In the genomic region with DNA sequence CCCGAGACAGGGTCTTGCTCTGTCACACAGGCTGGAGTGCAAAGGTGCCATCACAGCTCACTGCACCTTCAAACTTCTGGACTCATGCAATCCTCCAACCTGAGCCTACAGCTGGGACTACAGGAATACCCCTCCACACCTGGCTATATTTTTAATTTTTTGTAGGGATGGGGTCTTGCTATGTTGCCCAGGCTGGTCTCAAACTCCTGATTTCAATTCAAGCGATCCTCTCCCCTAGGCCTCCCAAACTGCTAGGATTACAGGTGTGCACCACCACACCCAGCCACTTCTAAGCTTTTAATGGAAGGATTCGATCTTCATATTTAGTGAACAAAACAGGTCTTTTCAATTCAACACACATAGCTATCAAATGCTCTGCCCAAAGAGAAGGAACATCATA, we compare ENCODE assay signal across 26 cellular contexts. TPM values are rescaled to one million over a fixed set of nuclear protein-coding genes. Genes with fewer than 3 reads are reported as not detected.
"Had no signal": no experiment of that assay in that cellular context is flagged by ENCODE, and none has a peak within 500 bp of the region (broad histone marks: within the 10 kb centered on the region; RNA-seq: fewer than 3 reads in every experiment).

No MANE protein-coding gene starts in this region.

- DNase-seq: activated CD4-positive, alpha-beta T cell treated with anti-CD3 and anti-CD28 coated beads for 36 hours; activated CD4-positive, CD25-positive, alpha-beta regulatory T cell; activated CD8-positive, alpha-beta memory T cell treated with anti-CD3 and anti-CD28 coated beads, Interleukin-2, amount 10 ng/mL, durations not matched to agents 7 days and 5 days; activated gamma-delta T cell treated with Interleukin-2 at 50 U/mL for 16 hours; activated naive CD4-positive, alpha-beta T cell treated with anti-CD3 and anti-CD28 coated beads, Interleukin-2, amount 10 ng/mL, durations not matched to agents 7 days and 5 days; activated naive CD8-positive, alpha-beta T cell treated with anti-CD3 and anti-CD28 coated beads for 36 hours; activated T-cell treated with anti-CD3 and anti-CD28 coated beads, Interleukin-2, amount 50 U/mL, for 48 hours; brain microvascular endothelial cell; MG63; MV-4-11; NCI-H1092 treated with DMSO at 0.1 percent for 48 hours; NCI-H1417 treated with DMSO at 0.1 percent for 48 hours; NCI-H1694; NCI-H2029; NCI-H2107; NCI-H2171 treated with DMSO at 0.1 percent for 48 hours; NCI-H226; NCI-H82; RPMI8226; T-cell; T-helper 2 cell; T1000 had no signal

- H3K27me3 Mint-ChIP-seq: activated CD4-positive, alpha-beta T cell treated with anti-CD3 and anti-CD28 coated beads for 36 hours; activated CD8-positive, alpha-beta memory T cell treated with anti-CD3 and anti-CD28 coated beads, Interleukin-2, amount 10 ng/mL, durations not matched to agents 7 days and 5 days; activated naive CD4-positive, alpha-beta T cell treated with anti-CD3 and anti-CD28 coated beads, Interleukin-2, amount 10 ng/mL, durations not matched to agents 7 days and 5 days; activated naive CD8-positive, alpha-beta T cell treated with anti-CD3 and anti-CD28 coated beads for 36 hours; activated T-helper 17 cell treated with anti-CD3 and anti-CD28 coated beads, Interleukin-2, amount 50 U/mL, for 72 hours; T-cell had no signal

- H3K4me1 Mint-ChIP-seq: activated CD4-positive, alpha-beta T cell treated with anti-CD3 and anti-CD28 coated beads for 36 hours; activated CD8-positive, alpha-beta memory T cell treated with anti-CD3 and anti-CD28 coated beads, Interleukin-2, amount 10 ng/mL, durations not matched to agents 7 days and 5 days; activated naive CD4-positive, alpha-beta T cell treated with anti-CD3 and anti-CD28 coated beads, Interleukin-2, amount 10 ng/mL, durations not matched to agents 7 days and 5 days; activated naive CD8-positive, alpha-beta T cell treated with anti-CD3 and anti-CD28 coated beads for 36 hours; activated T-helper 17 cell treated with anti-CD3 and anti-CD28 coated beads, Interleukin-2, amount 50 U/mL, for 72 hours; T-cell had no signal

- H3K9me3 Mint-ChIP-seq: activated naive CD4-positive, alpha-beta T cell treated with anti-CD3 and anti-CD28 coated beads, Interleukin-2, amount 10 ng/mL, durations not matched to agents 7 days and 5 days; activated naive CD8-positive, alpha-beta T cell treated with anti-CD3 and anti-CD28 coated beads for 36 hours; activated T-helper 17 cell treated with anti-CD3 and anti-CD28 coated beads, Interleukin-2, amount 50 U/mL, for 72 hours; T-cell had no signal

- H3K4me3 Mint-ChIP-seq: activated CD4-positive, alpha-beta T cell treated with anti-CD3 and anti-CD28 coated beads for 36 hours; activated CD8-positive, alpha-beta memory T cell treated with anti-CD3 and anti-CD28 coated beads, Interleukin-2, amount 10 ng/mL, durations not matched to agents 7 days and 5 days; activated naive CD4-positive, alpha-beta T cell treated with anti-CD3 and anti-CD28 coated beads, Interleukin-2, amount 10 ng/mL, durations not matched to agents 7 days and 5 days; activated naive CD8-positive, alpha-beta T cell treated with anti-CD3 and anti-CD28 coated beads for 36 hours; activated T-helper 17 cell treated with anti-CD3 and anti-CD28 coated beads, Interleukin-2, amount 50 U/mL, for 72 hours; T-cell had no signal

- H3K27ac Mint-ChIP-seq: activated CD4-positive, alpha-beta T cell treated with anti-CD3 and anti-CD28 coated beads for 36 hours; activated CD8-positive, alpha-beta memory T cell treated with anti-CD3 and anti-CD28 coated beads, Interleukin-2, amount 10 ng/mL, durations not matched to agents 7 days and 5 days; activated naive CD8-positive, alpha-beta T cell treated with anti-CD3 and anti-CD28 coated beads for 36 hours; activated T-helper 17 cell treated with anti-CD3 and anti-CD28 coated beads, Interleukin-2, amount 50 U/mL, for 72 hours had no signal

- ATAC-seq: activated CD4-positive, alpha-beta T cell treated with anti-CD3 and anti-CD28 coated beads for 36 hours; activated CD8-positive, alpha-beta memory T cell treated with anti-CD3 and anti-CD28 coated beads, Interleukin-2, amount 10 ng/mL, durations not matched to agents 7 days and 5 days; activated T-helper 17 cell treated with anti-CD3 and anti-CD28 coated beads, Interleukin-2, amount 50 U/mL, for 72 hours; Panc1; Right ventricle myocardium inferior; T-cell had no signal

RNA-seq across cellular contexts. Expression of a gene that starts 29.7 kb away (rescaled TPM):
- total RNA-seq: activated CD8-positive, alpha-beta memory T cell treated with anti-CD3 and anti-CD28 coated beads, Interleukin-2, amount 10 ng/mL, durations not matched to agents 7 days and 5 days; activated T-helper 17 cell treated with anti-CD3 and anti-CD28 coated beads, Interleukin-2, amount 50 U/mL, for 72 hours; OCI-LY7 had no signal
